In the genomic region with DNA sequence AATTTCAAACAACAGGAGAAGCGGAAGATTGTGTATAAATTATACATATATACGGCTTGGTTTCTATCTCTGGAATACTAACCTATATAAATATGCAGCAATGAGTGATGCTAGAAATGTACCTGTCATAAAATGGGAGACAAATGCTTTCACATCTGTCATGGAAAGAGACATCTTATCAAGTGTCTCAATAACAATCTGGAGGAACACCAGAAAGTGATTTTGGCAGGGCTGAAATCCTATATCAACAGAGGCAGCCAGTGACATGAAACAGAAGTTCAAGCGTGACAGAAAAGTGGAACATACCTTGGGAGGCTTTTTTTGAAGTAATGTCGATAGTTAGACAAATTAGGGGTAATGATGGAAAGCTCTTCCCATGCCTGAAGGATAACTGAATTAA, we compare ENCODE assay signal across 17 cellular contexts.
"Had no signal": no experiment of that assay in that cellular context is flagged by ENCODE, and none has a peak within 500 bp of the region (broad histone marks: within the 10 kb centered on the region; RNA-seq: fewer than 3 reads in every experiment).

No MANE protein-coding gene starts in this region.

- DNase-seq: cerebellar nuclear complex; dorsolateral prefrontal cortex; effector CD4-positive, alpha-beta T cell; mesenchymal stem cell; midbrain; naive thymus-derived CD4-positive, alpha-beta T cell; nucleus accumbens; right cardiac atrium; sigmoid colon; stimulated activated CD4-positive, alpha-beta T cell treated with anti-CD3 and anti-CD28 coated beads, Interleukin-2, amount 100 ng/mL, for 24 hours; stimulated activated CD4-positive, alpha-beta T cell treated with anti-CD3 and anti-CD28 coated beads, Interleukin-4, amount 100 ng/mL, for 24 hours; stimulated activated naive CD4-positive, alpha-beta T cell treated with Interleukin-2 at 50 U/mL for 16 hours; stomach; tibial artery; upper lobe of left lung had no signal

- H3K27me3 ChIP-seq: sigmoid colon, stomach, tibial artery, upper lobe of left lung had no signal

- H3K27ac ChIP-seq: dorsolateral prefrontal cortex, prostate gland, sigmoid colon, stomach, tibial artery, upper lobe of left lung had no signal

- H3K4me1 ChIP-seq: prostate gland, sigmoid colon, stomach, tibial artery, upper lobe of left lung had no signal

- ATAC-seq: naive thymus-derived CD4-positive, alpha-beta T cell; stimulated activated effector memory CD8-positive, alpha-beta T cell treated with anti-CD3 and anti-CD28 coated beads, Interleukin-12 subunit alpha, Interleukin-12 subunit beta, amount 100 ng/mL, for 72 hours had no signal

- H3K4me3 ChIP-seq: dorsolateral prefrontal cortex, prostate gland, sigmoid colon, stomach, tibial artery, upper lobe of left lung had no signal

- H3K36me3 ChIP-seq: prostate gland, sigmoid colon, stomach, tibial artery, upper lobe of left lung had no signal

- H3K9me3 ChIP-seq: prostate gland, sigmoid colon, stomach, tibial artery, upper lobe of left lung had no signal
